ENCODE assay signal across 18 cellular contexts in the genomic region with DNA sequence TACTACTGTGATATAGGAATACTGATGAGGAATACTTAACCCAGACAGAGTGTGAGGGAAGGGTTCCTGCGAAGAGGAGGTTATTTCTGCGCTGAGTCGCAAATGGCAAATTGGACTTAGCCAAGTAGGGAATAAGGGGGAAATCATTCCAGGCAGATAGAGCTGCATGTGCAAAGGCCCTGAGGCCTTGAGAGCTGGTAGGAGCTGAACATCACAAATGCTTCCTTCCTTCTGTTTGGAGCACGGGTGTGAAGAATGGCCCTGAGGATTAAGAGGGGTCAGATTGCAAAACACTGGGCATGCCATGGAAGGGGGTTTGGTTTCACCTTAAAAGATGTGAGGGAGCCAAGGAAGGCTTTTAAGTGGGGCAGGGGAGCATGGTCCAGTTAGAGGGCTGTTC. TPM values are rescaled to one million over a fixed set of nuclear protein-coding genes. Genes with fewer than 3 reads are reported as not detected.
DNase-seq lines count a peak whose midpoint lies in the region; ATAC-seq, FAIRE-seq and TF ChIP-seq lines count a peak whose summit lies in the region.
"Had no signal": no experiment of that assay in that cellular context is flagged by ENCODE, and none has a peak within 500 bp of the region (broad histone marks: within the 10 kb centered on the region; RNA-seq: fewer than 3 reads in every experiment).

No MANE protein-coding gene starts in this region.

- H3K27ac ChIP-seq in A549 = peak overlapping the region; percentile 66 to 98
- peak overlapping the region; percentile 95; the same call in 1 of the 2 replicates for H3K27ac ChIP-seq in GM23338 (ENCODE audit: low read depth)
- H3K27ac ChIP-seq: cardiac muscle cell, esophagus muscularis mucosa had no signal

- H3K4me1 ChIP-seq in A549 (peaks cover 77% of the 10 kb centered on the region), GM23338 (ENCODE audit: insufficient read depth) (peaks cover 74% of the 10 kb centered on the region)

- H3K4me2 ChIP-seq in A549 = peak overlapping the region; percentile 98
- peak overlapping the region; percentile 79 for H3K4me2 ChIP-seq in GM23338

- H3K9me3 Mint-ChIP-seq in GM23338 = no peaks in the 10 kb centered on the region; the same call in 2 of the 3 replicates
- H3K9me3 Mint-ChIP-seq in activated CD8-positive, alpha-beta T cell treated with anti-CD3 and anti-CD28 coated beads, Interleukin-2, amount 10 ng/mL, durations not matched to agents 7 days and 5 days (ENCODE audit: insufficient read depth) = no peaks in the 10 kb centered on the region
- H3K9me3 Mint-ChIP-seq: immature natural killer cell had no signal

- TF ChIP-seq CTCF in A549 (IDR thresholded peaks at IDR 0.05) (no peak), GM23338 (conservative IDR thresholded peaks at IDR 0.05; ENCODE audit: low read depth in 2 of 2) (no peak)

- no peak overlapping the region for H2AFZ ChIP-seq in GM23338

- peak overlapping the region; percentile 96; the same call in 1 of the 2 replicates for H3K27ac Mint-ChIP-seq in GM23338
- H3K27ac Mint-ChIP-seq in activated CD8-positive, alpha-beta T cell treated with anti-CD3 and anti-CD28 coated beads, Interleukin-2, amount 10 ng/mL, durations not matched to agents 7 days and 5 days = peak overlapping the region; percentile 85

- FAIRE-seq in A549 (lab: Jason Lieb, UNC) = no peak

- 89% methylated on average over 4 of the region's 4 CpGs for WGBS in A549 (ENCODE audit: missing lambda C conversion rate)

- CTCF ChIA-PET in A549 (lab: Yijun Ruan, JAX) = interaction anchor here (2.8 to 48.3 kb wide), 3 partner anchors 11 to 38 kb away, joined by 7 to 774 read pairs (median 34); a partner anchor contains a TSS
- CTCF ChIA-PET in activated CD8-positive, alpha-beta T cell treated with anti-CD3 and anti-CD28 coated beads, Interleukin-2, amount 10 ng/mL, durations not matched to agents 7 days and 5 days (lab: Charles Lee) = interaction anchor here (1.3 to 19.0 kb wide), 7 partner anchors 10 to 598 kb away, joined by 3 to 395 read pairs (median 7); a partner anchor contains a TSS

- no peaks in the 10 kb centered on the region for H3K9me2 ChIP-seq in GM23338 (ENCODE audit: insufficient read depth)

- H3K4me3 ChIP-seq in A549 (no peak overlapping the region), GM23338 (peak overlapping the region; percentile 54)
- H3K4me3 ChIP-seq: cardiac muscle cell, esophagus muscularis mucosa, spleen, uterus had no signal

- H3K79me2 ChIP-seq in GM23338 (replicated peaks; ENCODE audit: insufficient read depth) = no peaks in the 10 kb centered on the region

- H3K4me1 Mint-ChIP-seq in GM23338 = peaks cover 83% of the 10 kb centered on the region
- H3K4me1 Mint-ChIP-seq in activated CD8-positive, alpha-beta T cell treated with anti-CD3 and anti-CD28 coated beads, Interleukin-2, amount 10 ng/mL, durations not matched to agents 7 days and 5 days (ENCODE audit: low read depth) = peaks cover 86% of the 10 kb centered on the region

- no peak for TF ChIP-seq RAD21 in A549 (conservative IDR thresholded peaks at IDR 0.05 in 1 of 2, IDR thresholded peaks at IDR 0.05 in 1 of 2)

- peaks cover 19% of the 10 kb centered on the region; the same call in 1 of the 2 replicates for H3F3A ChIP-seq in GM23338 (replicated peaks; ENCODE audit: low read depth)

- DNase-seq in A549 (ENCODE audit: low read depth in 1 of 2, low spot score in 1 of 2) (no peak), GM23338 (ENCODE audit: low spot score) (no peak), islet precursor cell (peak; percentile 67), ecto neural progenitor cell (ENCODE audit: low spot score) (no peak), hepatic stellate cell (ENCODE audit: low spot score) (no peak), MV-4-11 (lab: John Stamatoyannopoulos, UW) (no peak)
- no peak for DNase-seq in activated CD8-positive, alpha-beta T cell treated with anti-CD3 and anti-CD28 coated beads, Interleukin-2, amount 10 ng/mL, durations not matched to agents 7 days and 5 days
- DNase-seq: activated CD8-positive, alpha-beta memory T cell treated with anti-CD3 and anti-CD28 coated beads, Interleukin-2, amount 50 U/mL, for 48 hours; C1 segment of cervical spinal cord; immature natural killer cell; naive thymus-derived CD4-positive, alpha-beta T cell; NCI-H1930; spleen; T1000; uterus had no signal

- ATAC-seq in A549 = no peak
- no peak for ATAC-seq in GM23338
- no peak for ATAC-seq in activated CD8-positive, alpha-beta T cell treated with anti-CD3 and anti-CD28 coated beads, Interleukin-2, amount 10 ng/mL, durations not matched to agents 7 days and 5 days
- no peak for ATAC-seq in HG03442 (IDR thresholded peaks at IDR 0.05; ENCODE audit: unreplicated experiment)
- ATAC-seq: naive thymus-derived CD4-positive, alpha-beta T cell had no signal

- TF ChIP-seq POLR2A in A549 (IDR thresholded peaks at IDR 0.05; ENCODE audit: low read length) = no peak

- peaks cover 82% of the 10 kb centered on the region for H3K27me3 ChIP-seq in GM23338 (ENCODE audit: insufficient read depth)
- H3K27me3 ChIP-seq: esophagus muscularis mucosa, spleen, uterus had no signal

- H4K20me1 ChIP-seq in GM23338 (replicated peaks; ENCODE audit: insufficient read depth) = no peaks in the 10 kb centered on the region; the same call in 1 of the 2 replicates

- POLR2A ChIA-PET in A549 (lab: Yijun Ruan, JAX) = interaction anchor here (1.4 to 3.2 kb wide), 3 partner anchors 11 to 34 kb away, joined by 4 to 12 read pairs (median 6); no protein-coding TSS in a partner anchor
- POLR2A ChIA-PET in activated CD8-positive, alpha-beta T cell treated with anti-CD3 and anti-CD28 coated beads, Interleukin-2, amount 10 ng/mL, durations not matched to agents 7 days and 5 days (lab: Charles Lee) = interaction anchor here (0.6 to 13.2 kb wide), 3 partner anchors 11 to 1003 kb away, joined by 3 to 200 read pairs (median 4); a partner anchor contains a TSS

- H3K36me3 ChIP-seq in GM23338 (ENCODE audit: insufficient read depth) = no peaks in the 10 kb centered on the region
- H3K36me3 ChIP-seq: cardiac muscle cell, esophagus muscularis mucosa, spleen, uterus had no signal

- peaks cover 1% of the 10 kb centered on the region; the same call in 1 of the 3 replicates for H3K36me3 Mint-ChIP-seq in GM23338 (ENCODE audit: low read depth)
- H3K36me3 Mint-ChIP-seq in activated CD8-positive, alpha-beta T cell treated with anti-CD3 and anti-CD28 coated beads, Interleukin-2, amount 10 ng/mL, durations not matched to agents 7 days and 5 days (ENCODE audit: low read depth) = peaks cover 4% of the 10 kb centered on the region
- H3K36me3 Mint-ChIP-seq: immature natural killer cell had no signal

- no peak for TF ChIP-seq EP300 in A549 (IDR thresholded peaks at IDR 0.05)

- no peaks in the 10 kb centered on the region for H3K9me3 ChIP-seq in A549
- H3K9me3 ChIP-seq: esophagus muscularis mucosa, spleen, uterus had no signal

- H3K4me3 Mint-ChIP-seq in GM23338 = peak overlapping the region; percentile 71; the same call in 2 of the 3 replicates
- no peak overlapping the region for H3K4me3 Mint-ChIP-seq in activated CD8-positive, alpha-beta T cell treated with anti-CD3 and anti-CD28 coated beads, Interleukin-2, amount 10 ng/mL, durations not matched to agents 7 days and 5 days
- H3K4me3 Mint-ChIP-seq: immature natural killer cell had no signal

- peaks cover 42% of the 10 kb centered on the region for H3K27me3 Mint-ChIP-seq in GM23338 (ENCODE audit: insufficient read depth, low read depth, poor library complexity)
- peaks cover 2% of the 10 kb centered on the region for H3K27me3 Mint-ChIP-seq in activated CD8-positive, alpha-beta T cell treated with anti-CD3 and anti-CD28 coated beads, Interleukin-2, amount 10 ng/mL, durations not matched to agents 7 days and 5 days (ENCODE audit: low read depth)

TF ChIP-seq in A549, 52 proteins besides CTCF, POLR2A, EP300 and RAD21 (continues in another document):
- no peak for TF ChIP-seq HEYL (CRISPR knock-in tag; IDR thresholded peaks at IDR 0.05)
- no peak for TF ChIP-seq POLR2AphosphoS2 (conservative IDR thresholded peaks at IDR 0.05; ENCODE audit: low read length)
- no peak for TF ChIP-seq MAZ (IDR thresholded peaks at IDR 0.05; ENCODE audit: borderline replicate concordance, low read depth, low read length)
- TF ChIP-seq, protein P1, sequence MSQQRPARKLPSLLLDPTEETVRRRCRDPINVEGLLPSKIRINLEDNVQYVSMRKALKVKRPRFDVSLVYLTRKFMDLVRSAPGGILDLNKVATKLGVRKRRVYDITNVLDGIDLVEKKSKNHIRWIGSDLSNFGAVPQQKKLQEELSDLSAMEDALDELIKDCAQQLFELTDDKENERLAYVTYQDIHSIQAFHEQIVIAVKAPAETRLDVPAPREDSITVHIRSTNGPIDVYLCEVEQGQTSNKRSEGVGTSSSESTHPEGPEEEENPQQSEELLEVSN (IDR thresholded peaks at IDR 0.05; ENCODE audit: borderline replicate concordance, low read depth) = no peak
- no peak for TF ChIP-seq RARB (CRISPR knock-in tag; IDR thresholded peaks at IDR 0.05)
- TF ChIP-seq HDAC2 (IDR thresholded peaks at IDR 0.05) = no peak

TF ChIP-seq in GM23338, 12 proteins besides CTCF, POLR2A, EP300 and RAD21 (continues in another document):
- TF ChIP-seq JUNB (IDR thresholded peaks at IDR 0.05; ENCODE audit: unreplicated experiment) (no peak), ZNF331 (CRISPR knock-in tag; IDR thresholded peaks at IDR 0.05; ENCODE audit: low read depth) (no peak), CREB1 (CRISPR knock-in tag; IDR thresholded peaks at IDR 0.05; ENCODE audit: low read depth) (no peak), POLR2AphosphoS5 (IDR thresholded peaks at IDR 0.05; ENCODE audit: low read depth) (no peak), NANOG (IDR thresholded peaks at IDR 0.05; ENCODE audit: borderline replicate concordance) (no peak), EZH2phosphoT487 (IDR thresholded peaks at IDR 0.05; ENCODE audit: unreplicated experiment) (no peak)

RNA-seq across cellular contexts. Expression of a gene that starts 12.4 kb away (rescaled TPM):
- 21.2 and 26.8 TPM in 2 replicates for polyA plus RNA-seq in A549 (2011; rRNA removed)
- 26.3 and 34.1 TPM in 2 replicates for polyA plus RNA-seq in A549 (2012; cell fraction: cytosol; rRNA removed)
- 60.6 and 73.2 TPM in 2 replicates for polyA plus RNA-seq in A549 (2012; cell fraction: nucleus; rRNA removed)
- 40.2 to 43.4 TPM (median 40.5 TPM) in 3 replicates for polyA plus RNA-seq in A549 (2017; fragmentation: RNase III; extraction: RNeasy Plus Mini Kit Qiagen cat#74134 plus additional on column Dnase treatment)
- 20.8 and 29.5 TPM in 2 replicates for polyA minus RNA-seq in A549 (2011; rRNA and poly(A)+ RNA removed)
- 8.3 and 9.5 TPM in 2 replicates for total RNA-seq in GM23338 (2014; rRNA removed; shearing (Covaris generic))
- polyA plus RNA-seq in GM23338 (2016; fragmentation: Nextera tagmentation; extraction: Ambion mirVana) = 3.8 and 4.6 TPM in 2 replicates
- 10 to 100 TPM; 37.2 to 38.0 TPM for total RNA-seq in activated CD8-positive, alpha-beta T cell treated with anti-CD3 and anti-CD28 coated beads, Interleukin-2, amount 10 ng/mL, durations not matched to agents 7 days and 5 days
